ENCODE assay signal across 10 cellular contexts in the genomic region with DNA sequence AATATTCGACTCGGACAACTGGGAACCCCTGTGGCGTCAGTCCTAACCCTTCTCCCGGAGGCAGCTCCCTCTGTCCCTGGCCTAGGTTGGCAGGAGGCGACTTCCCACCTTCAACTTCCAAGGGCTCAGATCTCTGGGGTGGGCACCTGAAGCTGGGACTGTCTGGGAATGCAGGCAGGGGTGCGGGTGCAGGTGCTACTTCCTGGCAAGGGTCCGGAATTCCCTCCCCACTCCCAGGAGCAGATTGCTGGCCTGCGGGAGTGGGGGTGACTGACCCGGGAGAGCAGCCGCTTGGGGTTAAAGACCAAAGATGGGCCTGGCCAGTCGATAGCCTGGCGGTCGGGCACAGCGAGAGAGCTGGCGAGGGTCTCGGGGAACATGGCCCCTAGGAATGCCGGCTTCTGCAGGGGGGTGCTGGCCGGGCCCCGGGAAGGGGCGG. TPM values are rescaled to one million over a fixed set of nuclear protein-coding genes. Genes with fewer than 3 reads are reported as not detected.
DNase-seq lines count a peak whose midpoint lies in the region; ATAC-seq, FAIRE-seq and TF ChIP-seq lines count a peak whose summit lies in the region.
"Had no signal": no experiment of that assay in that cellular context is flagged by ENCODE, and none has a peak within 500 bp of the region (broad histone marks: within the 10 kb centered on the region; RNA-seq: fewer than 3 reads in every experiment).

No MANE protein-coding gene starts in this region.

- intact Hi-C loops in activated T-helper 2 cell treated with anti-CD3 and anti-CD28 coated beads, Interferon-gamma antibody, Interleukin-2, Interleukin-4, amounts not matched to agents 10 μg/mL and 5 μg/mL and 100 μg/mL, durations not matched to agents 14 hours and 24 hours and 36 hours (cut with micrococcal nuclease) = loop anchor here (1.0 to 2.0 kb wide), 2 partner anchors 29 to 167 kb away; no protein-coding TSS in a partner anchor

- H3K36me3 ChIP-seq in mucosa of stomach (ENCODE audit: control insufficient read depth, insufficient read depth, low read length) = no peaks in the 10 kb centered on the region

- TF ChIP-seq POLR2A in A549 (IDR thresholded peaks at IDR 0.05; ENCODE audit: low read length) = no peak

- H3K27ac Mint-ChIP-seq in IgD-negative memory B cell = no peak overlapping the region
- H3K27ac Mint-ChIP-seq in effector memory CD8-positive, alpha-beta T cell = peak overlapping the region in 1 of 2 donors; percentile 91
- no peak overlapping the region for H3K27ac Mint-ChIP-seq in activated T-helper 2 cell treated with anti-CD3 and anti-CD28 coated beads, Interferon-gamma antibody, Interleukin-2, Interleukin-4, amounts not matched to agents 10 μg/mL and 5 μg/mL and 100 μg/mL, durations not matched to agents 14 hours and 24 hours and 36 hours

- TF ChIP-seq CTCF in A549 (IDR thresholded peaks at IDR 0.05) = no peak

- CTCF ChIA-PET in A549 (lab: Yijun Ruan, JAX) = interaction anchor here (0.8 to 5.9 kb wide), 7 partner anchors 9 to 63 kb away, joined by 3 to 46 read pairs (median 8); no protein-coding TSS in a partner anchor

- no peak for TF ChIP-seq EP300 in A549 (IDR thresholded peaks at IDR 0.05)

- H3K4me1 Mint-ChIP-seq in IgD-negative memory B cell = peaks cover 23 to 30% (median 24%) of the 10 kb centered on the region in 3 donors
- peaks cover 26 to 31% of the 10 kb centered on the region in 2 donors for H3K4me1 Mint-ChIP-seq in effector memory CD8-positive, alpha-beta T cell (ENCODE audit: low read depth in 2 of 2)
- H3K4me1 Mint-ChIP-seq in activated T-helper 2 cell treated with anti-CD3 and anti-CD28 coated beads, Interferon-gamma antibody, Interleukin-2, Interleukin-4, amounts not matched to agents 10 μg/mL and 5 μg/mL and 100 μg/mL, durations not matched to agents 14 hours and 24 hours and 36 hours (ENCODE audit: low read depth) = peaks cover 23% of the 10 kb centered on the region

- no peak for TF ChIP-seq RAD21 in A549 (conservative IDR thresholded peaks at IDR 0.05 in 1 of 2, IDR thresholded peaks at IDR 0.05 in 1 of 2)

- no peak for FAIRE-seq in A549 (lab: Jason Lieb, UNC)

- peak overlapping the region in 3 of 4 donors; percentile 76 to 84 (median 79) for H3K4me3 Mint-ChIP-seq in IgD-negative memory B cell
- peak overlapping the region; percentile 88 to 91 for H3K4me3 Mint-ChIP-seq in effector memory CD8-positive, alpha-beta T cell
- no peak overlapping the region for H3K4me3 Mint-ChIP-seq in activated T-helper 2 cell treated with anti-CD3 and anti-CD28 coated beads, Interferon-gamma antibody, Interleukin-2, Interleukin-4, amounts not matched to agents 10 μg/mL and 5 μg/mL and 100 μg/mL, durations not matched to agents 14 hours and 24 hours and 36 hours (ENCODE audit: low read depth)

- H3K36me3 Mint-ChIP-seq in IgD-negative memory B cell = no peaks in the 10 kb centered on the region
- H3K36me3 Mint-ChIP-seq in effector memory CD8-positive, alpha-beta T cell (ENCODE audit: insufficient read depth) = peaks cover 6% of the 10 kb centered on the region
- H3K36me3 Mint-ChIP-seq in activated T-helper 2 cell treated with anti-CD3 and anti-CD28 coated beads, Interferon-gamma antibody, Interleukin-2, Interleukin-4, amounts not matched to agents 10 μg/mL and 5 μg/mL and 100 μg/mL, durations not matched to agents 14 hours and 24 hours and 36 hours (ENCODE audit: low read depth) = no peaks in the 10 kb centered on the region

- H3K4me3 ChIP-seq in A549 = peak overlapping the region; percentile 38; the same call in 2 of the 3 replicates
- H3K4me3 ChIP-seq in mucosa of stomach (ENCODE audit: low read length) = peak overlapping the region; percentile 18

- H3K4me2 ChIP-seq in A549 = peak overlapping the region; percentile 80

- POLR2A ChIA-PET in A549 (lab: Yijun Ruan, JAX) = no interaction called here

- DNase-seq in A549 (ENCODE audit: low read depth in 1 of 2, low spot score in 1 of 2) (no peak), NCI-H446 treated with DMSO at 0.1 percent for 48 hours (lab: John Stamatoyannopoulos, UW) (no peak), NCI-H2196 treated with DMSO at 0.1 percent for 48 hours (lab: John Stamatoyannopoulos, UW; ENCODE audit: unreplicated experiment) (no peak)
- no peak for DNase-seq in effector memory CD8-positive, alpha-beta T cell
- no peak for DNase-seq in activated T-helper 2 cell treated with anti-CD3 and anti-CD28 coated beads, Interferon-gamma antibody, Interleukin-2, Interleukin-4, amounts not matched to agents 10 μg/mL and 5 μg/mL and 100 μg/mL, durations not matched to agents 14 hours and 24 hours and 36 hours (ENCODE audit: low spot score)
- DNase-seq: COR-L47, SHP77 treated with DMSO at 0.1 percent for 48 hours had no signal

- 61% methylated on average over 8 of the region's 20 CpGs for WGBS in A549 (ENCODE audit: missing lambda C conversion rate)

- no peaks in the 10 kb centered on the region for H3K27me3 ChIP-seq in mucosa of stomach (ENCODE audit: control insufficient read depth, insufficient read depth, low read length)

- no peaks in the 10 kb centered on the region for H3K9me3 Mint-ChIP-seq in IgD-negative memory B cell
- H3K9me3 Mint-ChIP-seq in effector memory CD8-positive, alpha-beta T cell = no peaks in the 10 kb centered on the region
- H3K9me3 Mint-ChIP-seq in activated T-helper 2 cell treated with anti-CD3 and anti-CD28 coated beads, Interferon-gamma antibody, Interleukin-2, Interleukin-4, amounts not matched to agents 10 μg/mL and 5 μg/mL and 100 μg/mL, durations not matched to agents 14 hours and 24 hours and 36 hours = no peaks in the 10 kb centered on the region

- H3K4me1 ChIP-seq in A549 (peaks cover 7% of the 10 kb centered on the region; the same call in 2 of the 3 replicates), mucosa of stomach (ENCODE audit: control insufficient read depth, insufficient read depth, low read length) (peaks cover 20% of the 10 kb centered on the region)

- H3K9me3 ChIP-seq in A549 (no peaks in the 10 kb centered on the region), mucosa of stomach (ENCODE audit: control insufficient read depth, low read length) (no peaks in the 10 kb centered on the region)

- peak overlapping the region; percentile 70 for H3K9ac ChIP-seq in mucosa of stomach (ENCODE audit: low read length)

- ATAC-seq in A549 (peak; percentile 6 to 24; a peak in 3 of 6 replicates), GM18873 (IDR thresholded peaks at IDR 0.05; ENCODE audit: low FRiP score, unreplicated experiment) (no peak)
- no peak for ATAC-seq in effector memory CD8-positive, alpha-beta T cell (replicated peaks)

- H3K27me3 Mint-ChIP-seq in IgD-negative memory B cell = peaks cover 28% of the 10 kb centered on the region
- peaks cover 33 to 51% of the 10 kb centered on the region in 2 donors for H3K27me3 Mint-ChIP-seq in effector memory CD8-positive, alpha-beta T cell
- peaks cover 34% of the 10 kb centered on the region for H3K27me3 Mint-ChIP-seq in activated T-helper 2 cell treated with anti-CD3 and anti-CD28 coated beads, Interferon-gamma antibody, Interleukin-2, Interleukin-4, amounts not matched to agents 10 μg/mL and 5 μg/mL and 100 μg/mL, durations not matched to agents 14 hours and 24 hours and 36 hours (ENCODE audit: low read depth)

- H3K27ac ChIP-seq in A549 = peak overlapping the region in 1 of 2 experiments; percentile 36; a peak in 1 of 6 replicates

TF ChIP-seq in A549, 52 proteins besides CTCF, POLR2A, EP300 and RAD21:
- no peak for TF ChIP-seq CHD4 (IDR thresholded peaks at IDR 0.05; ENCODE audit: borderline replicate concordance)

RNA-seq across cellular contexts. Expression of a gene that starts 0.4 kb away (rescaled TPM):
- polyA plus RNA-seq in A549 (2011; rRNA removed) (not detected in 2 replicates), A549 (2017; fragmentation: RNase III; extraction: RNeasy Plus Mini Kit Qiagen cat#74134 plus additional on column Dnase treatment) (not detected in 3 replicates), IgD-negative memory B cell (0.80 TPM)
- not detected in 2 replicates for polyA plus RNA-seq in A549 (2012; cell fraction: cytosol; rRNA removed)
- not detected in 2 replicates for polyA plus RNA-seq in A549 (2012; cell fraction: nucleus; rRNA removed)
- not detected in 2 replicates for polyA minus RNA-seq in A549 (2011; rRNA and poly(A)+ RNA removed)
- 0.07 and 0.34 TPM in 2 replicates for total RNA-seq in activated T-helper 2 cell treated with anti-CD3 and anti-CD28 coated beads, Interferon-gamma antibody, Interleukin-2, Interleukin-4, amounts not matched to agents 10 μg/mL and 5 μg/mL and 100 μg/mL, durations not matched to agents 14 hours and 24 hours and 36 hours

RNA-seq across cellular contexts. Expression of a gene that starts 27.1 kb away (rescaled TPM):
- polyA plus RNA-seq in A549 (2011; rRNA removed) (13.3 and 24.5 TPM in 2 replicates), A549 (2017; fragmentation: RNase III; extraction: RNeasy Plus Mini Kit Qiagen cat#74134 plus additional on column Dnase treatment) (109 to 124 TPM (median 119 TPM) in 3 replicates), IgD-negative memory B cell (51.3 TPM)
- polyA plus RNA-seq in A549 (2012; cell fraction: cytosol; rRNA removed) = 89.4 and 115 TPM in 2 replicates
- 182 and 185 TPM in 2 replicates for polyA plus RNA-seq in A549 (2012; cell fraction: nucleus; rRNA removed)
- polyA minus RNA-seq in A549 (2011; rRNA and poly(A)+ RNA removed) = 37.2 and 58.9 TPM in 2 replicates
- total RNA-seq in activated T-helper 2 cell treated with anti-CD3 and anti-CD28 coated beads, Interferon-gamma antibody, Interleukin-2, Interleukin-4, amounts not matched to agents 10 μg/mL and 5 μg/mL and 100 μg/mL, durations not matched to agents 14 hours and 24 hours and 36 hours = 114 and 115 TPM in 2 replicates

RNA-seq across cellular contexts. Expression of a gene that starts 35.0 kb away (rescaled TPM):
- polyA plus RNA-seq in A549 (2011; rRNA removed) (not detected in 2 replicates), A549 (2017; fragmentation: RNase III; extraction: RNeasy Plus Mini Kit Qiagen cat#74134 plus additional on column Dnase treatment) (not detected in 3 replicates), IgD-negative memory B cell (not detected)
- not detected in 2 replicates for polyA plus RNA-seq in A549 (2012; cell fraction: cytosol; rRNA removed)
- polyA plus RNA-seq in A549 (2012; cell fraction: nucleus; rRNA removed) = not detected in 2 replicates
- polyA minus RNA-seq in A549 (2011; rRNA and poly(A)+ RNA removed) = not detected in 2 replicates
- total RNA-seq in activated T-helper 2 cell treated with anti-CD3 and anti-CD28 coated beads, Interferon-gamma antibody, Interleukin-2, Interleukin-4, amounts not matched to agents 10 μg/mL and 5 μg/mL and 100 μg/mL, durations not matched to agents 14 hours and 24 hours and 36 hours = not detected in 2 replicates

RNA-seq across cellular contexts. Expression of a gene that starts 45.8 kb away (rescaled TPM):
- 0.52 and 0.78 TPM in 2 replicates for polyA plus RNA-seq in A549 (2011; rRNA removed)
- polyA plus RNA-seq in A549 (2012; cell fraction: cytosol; rRNA removed) = 0.15 and 0.18 TPM in 2 replicates
- 0.19 and 0.50 TPM in 2 replicates for polyA plus RNA-seq in A549 (2012; cell fraction: nucleus; rRNA removed)
- 0.16 to 0.32 TPM (median 0.19 TPM) in 3 replicates for polyA plus RNA-seq in A549 (2017; fragmentation: RNase III; extraction: RNeasy Plus Mini Kit Qiagen cat#74134 plus additional on column Dnase treatment)
- polyA minus RNA-seq in A549 (2011; rRNA and poly(A)+ RNA removed) = 0.83 and 1.3 TPM in 2 replicates
- 0.38 TPM for polyA plus RNA-seq in IgD-negative memory B cell
- total RNA-seq in activated T-helper 2 cell treated with anti-CD3 and anti-CD28 coated beads, Interferon-gamma antibody, Interleukin-2, Interleukin-4, amounts not matched to agents 10 μg/mL and 5 μg/mL and 100 μg/mL, durations not matched to agents 14 hours and 24 hours and 36 hours = 1.3 and 2.0 TPM in 2 replicates

Comparison
In these comparisons a context has a peak if more than half of its experiments do, and no peak if none do; other contexts are left out.
1. ATAC-seq: peak in A549 (2 of 2); none in effector memory CD8-positive, alpha-beta T cell (single experiment) and GM18873 (single experiment).